ENCODE assay signal across 25 cellular contexts in the genomic region with DNA sequence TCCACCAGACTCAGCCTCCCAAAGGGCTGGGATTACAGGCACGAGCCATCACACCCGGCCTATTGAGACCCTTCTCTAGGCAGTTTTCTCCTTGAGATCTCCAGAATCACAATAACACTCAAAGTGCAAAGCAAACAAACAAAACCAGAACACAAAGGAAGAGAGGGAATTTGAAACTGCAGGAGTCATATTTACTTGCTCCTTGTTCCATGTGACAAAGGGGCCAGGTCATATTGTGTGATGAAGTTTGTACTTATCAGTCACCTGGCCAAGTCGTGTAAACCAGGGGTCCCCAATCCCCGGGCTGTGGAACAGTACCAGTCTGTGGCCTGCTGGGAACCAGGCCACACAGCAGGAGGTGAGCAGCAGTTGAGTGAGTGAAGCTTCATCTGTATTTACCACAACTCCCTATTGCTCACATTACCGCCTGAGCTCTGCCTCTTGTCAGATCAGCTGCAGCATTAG. TPM values are rescaled to one million over a fixed set of nuclear protein-coding genes. Genes with fewer than 3 reads are reported as not detected.
DNase-seq lines count a peak whose midpoint lies in the region; ATAC-seq and TF ChIP-seq lines count a peak whose summit lies in the region.
"Had no signal": no experiment of that assay in that cellular context is flagged by ENCODE, and none has a peak within 500 bp of the region (broad histone marks: within the 10 kb centered on the region; RNA-seq: fewer than 3 reads in every experiment).

No MANE protein-coding gene starts in this region.

- ATAC-seq in sciatic nerve (peak; percentile 15), left cardiac atrium (no peak)

- POLR2A ChIA-PET in GM10248 (lab: Yijun Ruan, JAX): no interaction called here

- TF ChIP-seq CTCF in GM10248 (IDR thresholded peaks at IDR 0.05; ENCODE audit: control extremely low read depth, extremely low read depth, low read depth, missing control alignments): no peak

- CTCF ChIA-PET in GM10248 (lab: Yijun Ruan, JAX): interaction anchor here (1.0 to 4.4 kb wide), 3 partner anchors 10 to 301 kb away, joined by 3 to 43 read pairs (median 5); a partner anchor contains a TSS

- DNase-seq in NCI-H1417 (lab: John Stamatoyannopoulos, UW) (peak; percentile 23 to 67 (median 49)), NCI-H1417 treated with DMSO at 0.1 percent for 48 hours (lab: John Stamatoyannopoulos, UW) (no peak), NCI-H2029 (lab: John Stamatoyannopoulos, UW) (peak; percentile 74), amniotic epithelial cell (ENCODE audit: low read depth) (peak; percentile 19), sciatic nerve (ENCODE audit: low spot score) (no peak), left cardiac atrium (no peak), GM10248 (ENCODE audit: extremely low spot score) (no peak), HCEC 1CT (no peak)
- DNase-seq: 8988T; activated CD4-positive, alpha-beta T cell treated with anti-CD3 and anti-CD28 coated beads for 1 hour; activated CD8-positive, alpha-beta memory T cell treated with anti-CD3 and anti-CD28 coated beads for 24 hours; activated gamma-delta T cell treated with Interleukin-2 at 50 U/mL for 16 hours; activated T-cell treated with anti-CD3 and anti-CD28 coated beads, Interleukin-2, amount 50 U/mL, for 24 hours; CD4-positive, alpha-beta memory T cell; dermis blood vessel endothelial cell; H7; Kasumi-1; mesenchymal stem cell; NCI-H2171; NCI-H526 treated with DMSO at 0.1 percent for 48 hours; stimulated activated CD8-positive, alpha-beta memory T cell treated with anti-CD3 and anti-CD28 coated beads, Interleukin-4, amount 100 ng/mL, for 48 hours; stomach had no signal

- intact Hi-C loops in sciatic nerve (cut with DNase I) (no loop called here), left cardiac atrium (cut with DNase I) (no loop called here)

RNA-seq across cellular contexts. Expression of a gene that starts 26.5 kb away (rescaled TPM):
- total RNA-seq in sciatic nerve (not detected), left cardiac atrium (not detected)
- total RNA-seq: cardiac muscle cell; CD4-positive, alpha-beta memory T cell; dermis blood vessel endothelial cell; H7; prostate gland; stomach; tibial nerve had no signal

RNA-seq across cellular contexts. Expression of a gene that starts 41.4 kb away (rescaled TPM):
- 0.76 TPM for total RNA-seq in sciatic nerve
- not detected for total RNA-seq in left cardiac atrium
- total RNA-seq: cardiac muscle cell, H7, tibial nerve had no signal

RNA-seq across cellular contexts. Expression of a gene that starts 44.1 kb away (rescaled TPM):
- total RNA-seq in sciatic nerve (not detected), left cardiac atrium (not detected)
- total RNA-seq: cardiac muscle cell; CD4-positive, alpha-beta memory T cell; dermis blood vessel endothelial cell; H7; prostate gland; stomach; tibial nerve had no signal

RNA-seq across cellular contexts. Expression of a gene that starts 47.7 kb away (rescaled TPM):
- total RNA-seq in sciatic nerve (not detected), left cardiac atrium (not detected)
- total RNA-seq: cardiac muscle cell; CD4-positive, alpha-beta memory T cell; dermis blood vessel endothelial cell; H7; prostate gland; stomach; tibial nerve had no signal

RNA-seq across cellular contexts. Expression of a gene that starts 54.4 kb away (rescaled TPM):
- total RNA-seq in sciatic nerve: 7.1 TPM
- 10 to 100 TPM; 14.2 to 40.4 TPM for total RNA-seq in left cardiac atrium
- total RNA-seq: CD4-positive, alpha-beta memory T cell; dermis blood vessel endothelial cell had no signal

Comparison
In these comparisons a context has a peak if more than half of its experiments do, and no peak if none do; other contexts are left out.
1. DNase-seq: peak in NCI-H1417 (3 of 3), NCI-H2029 (single experiment) and amniotic epithelial cell (single experiment); none in NCI-H1417 treated with DMSO at 0.1 percent for 48 hours (single experiment), sciatic nerve (single experiment), left cardiac atrium (single experiment), GM10248 (single experiment) and HCEC 1CT (single experiment).